In genomic region chr16:75112281-75113045, GRCh38 we compare ENCODE assay signal across 1 cellular context.
TF ChIP-seq lines count a peak whose summit lies in the region.

No MANE protein-coding gene starts in this region.

TF ChIP-seq in HepG2, 621 proteins besides CTCF, POLR2A, EP300 and RAD21 (continues in another document):
- TF ChIP-seq GABPA (IDR thresholded peaks at IDR 0.05; ENCODE audit: low read depth, low read length) = no peak
- TF ChIP-seq GABPA (CRISPR knock-in tag; IDR thresholded peaks at IDR 0.05; ENCODE audit: low read depth) = no peak
- no peak for TF ChIP-seq CHD2 (IDR thresholded peaks at IDR 0.05; ENCODE audit: low read depth, low read length)
- no peak for TF ChIP-seq ZNF350 (CRISPR knock-in tag; IDR thresholded peaks at IDR 0.05; ENCODE audit: borderline replicate concordance, low read depth)
- TF ChIP-seq, protein P1, sequence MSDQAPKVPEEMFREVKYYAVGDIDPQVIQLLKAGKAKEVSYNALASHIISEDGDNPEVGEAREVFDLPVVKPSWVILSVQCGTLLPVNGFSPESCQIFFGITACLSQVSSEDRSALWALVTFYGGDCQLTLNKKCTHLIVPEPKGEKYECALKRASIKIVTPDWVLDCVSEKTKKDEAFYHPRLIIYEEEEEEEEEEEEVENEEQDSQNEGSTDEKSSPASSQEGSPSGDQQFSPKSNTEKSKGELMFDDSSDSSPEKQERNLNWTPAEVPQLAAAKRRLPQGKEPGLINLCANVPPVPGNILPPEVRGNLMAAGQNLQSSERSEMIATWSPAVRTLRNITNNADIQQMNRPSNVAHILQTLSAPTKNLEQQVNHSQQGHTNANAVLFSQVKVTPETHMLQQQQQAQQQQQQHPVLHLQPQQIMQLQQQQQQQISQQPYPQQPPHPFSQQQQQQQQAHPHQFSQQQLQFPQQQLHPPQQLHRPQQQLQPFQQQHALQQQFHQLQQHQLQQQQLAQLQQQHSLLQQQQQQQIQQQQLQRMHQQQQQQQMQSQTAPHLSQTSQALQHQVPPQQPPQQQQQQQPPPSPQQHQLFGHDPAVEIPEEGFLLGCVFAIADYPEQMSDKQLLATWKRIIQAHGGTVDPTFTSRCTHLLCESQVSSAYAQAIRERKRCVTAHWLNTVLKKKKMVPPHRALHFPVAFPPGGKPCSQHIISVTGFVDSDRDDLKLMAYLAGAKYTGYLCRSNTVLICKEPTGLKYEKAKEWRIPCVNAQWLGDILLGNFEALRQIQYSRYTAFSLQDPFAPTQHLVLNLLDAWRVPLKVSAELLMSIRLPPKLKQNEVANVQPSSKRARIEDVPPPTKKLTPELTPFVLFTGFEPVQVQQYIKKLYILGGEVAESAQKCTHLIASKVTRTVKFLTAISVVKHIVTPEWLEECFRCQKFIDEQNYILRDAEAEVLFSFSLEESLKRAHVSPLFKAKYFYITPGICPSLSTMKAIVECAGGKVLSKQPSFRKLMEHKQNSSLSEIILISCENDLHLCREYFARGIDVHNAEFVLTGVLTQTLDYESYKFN (CRISPR knock-in tag; conservative IDR thresholded peaks at IDR 0.05) = peak; percentile 16; the same call in 1 of the 2 replicates
- TF ChIP-seq ATF3 (CRISPR knock-in tag; IDR thresholded peaks at IDR 0.05) = no peak
- 0 out of 2 replicates have a peak, but pooled peaks have one; percentile 69 for TF ChIP-seq HNRNPL (IDR thresholded peaks at IDR 0.05; ENCODE audit: low read depth, low read length)
- TF ChIP-seq, protein P2, sequence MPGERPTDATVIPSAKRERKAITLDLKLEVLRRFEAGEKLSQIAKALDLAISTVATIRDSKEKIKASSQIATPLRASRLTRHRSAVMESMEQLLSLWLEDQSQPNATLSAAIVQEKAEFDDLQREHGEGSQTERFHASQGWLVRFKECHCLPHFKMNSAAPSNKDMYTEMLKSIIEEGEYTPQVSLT (CRISPR knock-in tag; IDR thresholded peaks at IDR 0.05; ENCODE audit: borderline replicate concordance, low read depth) = no peak
- TF ChIP-seq CREB1 (IDR thresholded peaks at IDR 0.05) = no peak
- TF ChIP-seq CREB1 (CRISPR knock-in tag; IDR thresholded peaks at IDR 0.05) = no peak
- TF ChIP-seq, protein P3, sequence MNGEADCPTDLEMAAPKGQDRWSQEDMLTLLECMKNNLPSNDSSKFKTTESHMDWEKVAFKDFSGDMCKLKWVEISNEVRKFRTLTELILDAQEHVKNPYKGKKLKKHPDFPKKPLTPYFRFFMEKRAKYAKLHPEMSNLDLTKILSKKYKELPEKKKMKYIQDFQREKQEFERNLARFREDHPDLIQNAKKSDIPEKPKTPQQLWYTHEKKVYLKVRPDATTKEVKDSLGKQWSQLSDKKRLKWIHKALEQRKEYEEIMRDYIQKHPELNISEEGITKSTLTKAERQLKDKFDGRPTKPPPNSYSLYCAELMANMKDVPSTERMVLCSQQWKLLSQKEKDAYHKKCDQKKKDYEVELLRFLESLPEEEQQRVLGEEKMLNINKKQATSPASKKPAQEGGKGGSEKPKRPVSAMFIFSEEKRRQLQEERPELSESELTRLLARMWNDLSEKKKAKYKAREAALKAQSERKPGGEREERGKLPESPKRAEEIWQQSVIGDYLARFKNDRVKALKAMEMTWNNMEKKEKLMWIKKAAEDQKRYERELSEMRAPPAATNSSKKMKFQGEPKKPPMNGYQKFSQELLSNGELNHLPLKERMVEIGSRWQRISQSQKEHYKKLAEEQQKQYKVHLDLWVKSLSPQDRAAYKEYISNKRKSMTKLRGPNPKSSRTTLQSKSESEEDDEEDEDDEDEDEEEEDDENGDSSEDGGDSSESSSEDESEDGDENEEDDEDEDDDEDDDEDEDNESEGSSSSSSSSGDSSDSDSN (CRISPR knock-in tag; IDR thresholded peaks at IDR 0.05) = no peak
- no peak for TF ChIP-seq ZNF431 (CRISPR knock-in tag; IDR thresholded peaks at IDR 0.05; ENCODE audit: borderline replicate concordance, low read depth)
- TF ChIP-seq CREM (IDR thresholded peaks at IDR 0.05) = no peak
- no peak for TF ChIP-seq CREM (CRISPR knock-in tag; IDR thresholded peaks at IDR 0.05)
- TF ChIP-seq ZNF264 (CRISPR knock-in tag; IDR thresholded peaks at IDR 0.05) = no peak
- TF ChIP-seq, protein P4, sequence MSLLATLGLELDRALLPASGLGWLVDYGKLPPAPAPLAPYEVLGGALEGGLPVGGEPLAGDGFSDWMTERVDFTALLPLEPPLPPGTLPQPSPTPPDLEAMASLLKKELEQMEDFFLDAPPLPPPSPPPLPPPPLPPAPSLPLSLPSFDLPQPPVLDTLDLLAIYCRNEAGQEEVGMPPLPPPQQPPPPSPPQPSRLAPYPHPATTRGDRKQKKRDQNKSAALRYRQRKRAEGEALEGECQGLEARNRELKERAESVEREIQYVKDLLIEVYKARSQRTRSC (CRISPR knock-in tag; IDR thresholded peaks at IDR 0.05; ENCODE audit: low read depth) = no peak
- TF ChIP-seq U2AF1 (optimal IDR thresholded peaks at IDR 0.05; ENCODE audit: low read depth, low read length) = no peak
- TF ChIP-seq MAF1 (CRISPR knock-in tag; IDR thresholded peaks at IDR 0.05; ENCODE audit: borderline replicate concordance) = no peak
- no peak for TF ChIP-seq EEA1 (CRISPR knock-in tag; IDR thresholded peaks at IDR 0.05; ENCODE audit: borderline replicate concordance)
- TF ChIP-seq AKAP8 (CRISPR knock-in tag; IDR thresholded peaks at IDR 0.05) = peak; percentile 35; the same call in 1 of the 2 replicates
- no peak for TF ChIP-seq KDM3A (CRISPR knock-in tag; IDR thresholded peaks at IDR 0.05; ENCODE audit: low read depth)
- TF ChIP-seq ZNF263 (CRISPR knock-in tag; IDR thresholded peaks at IDR 0.05) = no peak
- TF ChIP-seq ZNF558 (CRISPR knock-in tag; IDR thresholded peaks at IDR 0.05; ENCODE audit: borderline replicate concordance) = no peak
- TF ChIP-seq ZNF281 (CRISPR knock-in tag; IDR thresholded peaks at IDR 0.05; ENCODE audit: borderline replicate concordance) = no peak
- TF ChIP-seq NR2F1 (CRISPR knock-in tag; IDR thresholded peaks at IDR 0.05) = no peak
- TF ChIP-seq ZNF333 (CRISPR knock-in tag; IDR thresholded peaks at IDR 0.05; ENCODE audit: borderline replicate concordance) = 0 out of 2 replicates have a peak, but pooled peaks have one; percentile 30
- TF ChIP-seq MED8 (CRISPR knock-in tag; IDR thresholded peaks at IDR 0.05; ENCODE audit: insufficient replicate concordance) = peak; percentile 62
- no peak for TF ChIP-seq FOXA3 (CRISPR knock-in tag; IDR thresholded peaks at IDR 0.05)
- no peak for TF ChIP-seq ZNF704 (CRISPR knock-in tag; IDR thresholded peaks at IDR 0.05; ENCODE audit: borderline replicate concordance)
- TF ChIP-seq, protein P5, sequence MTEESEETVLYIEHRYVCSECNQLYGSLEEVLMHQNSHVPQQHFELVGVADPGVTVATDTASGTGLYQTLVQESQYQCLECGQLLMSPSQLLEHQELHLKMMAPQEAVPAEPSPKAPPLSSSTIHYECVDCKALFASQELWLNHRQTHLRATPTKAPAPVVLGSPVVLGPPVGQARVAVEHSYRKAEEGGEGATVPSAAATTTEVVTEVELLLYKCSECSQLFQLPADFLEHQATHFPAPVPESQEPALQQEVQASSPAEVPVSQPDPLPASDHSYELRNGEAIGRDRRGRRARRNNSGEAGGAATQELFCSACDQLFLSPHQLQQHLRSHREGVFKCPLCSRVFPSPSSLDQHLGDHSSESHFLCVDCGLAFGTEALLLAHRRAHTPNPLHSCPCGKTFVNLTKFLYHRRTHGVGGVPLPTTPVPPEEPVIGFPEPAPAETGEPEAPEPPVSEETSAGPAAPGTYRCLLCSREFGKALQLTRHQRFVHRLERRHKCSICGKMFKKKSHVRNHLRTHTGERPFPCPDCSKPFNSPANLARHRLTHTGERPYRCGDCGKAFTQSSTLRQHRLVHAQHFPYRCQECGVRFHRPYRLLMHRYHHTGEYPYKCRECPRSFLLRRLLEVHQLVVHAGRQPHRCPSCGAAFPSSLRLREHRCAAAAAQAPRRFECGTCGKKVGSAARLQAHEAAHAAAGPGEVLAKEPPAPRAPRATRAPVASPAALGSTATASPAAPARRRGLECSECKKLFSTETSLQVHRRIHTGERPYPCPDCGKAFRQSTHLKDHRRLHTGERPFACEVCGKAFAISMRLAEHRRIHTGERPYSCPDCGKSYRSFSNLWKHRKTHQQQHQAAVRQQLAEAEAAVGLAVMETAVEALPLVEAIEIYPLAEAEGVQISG (CRISPR knock-in tag; IDR thresholded peaks at IDR 0.05) = 0 out of 2 replicates have a peak, but pooled peaks have one; percentile 29
- no peak for TF ChIP-seq IRF2 (CRISPR knock-in tag; IDR thresholded peaks at IDR 0.05)
- no peak for TF ChIP-seq SOX5 (CRISPR knock-in tag; IDR thresholded peaks at IDR 0.05; ENCODE audit: borderline replicate concordance)
- no peak for TF ChIP-seq RNF2 (conservative IDR thresholded peaks at IDR 0.05; ENCODE audit: low read depth)
- TF ChIP-seq PITX1 (CRISPR knock-in tag; IDR thresholded peaks at IDR 0.05) = 0 out of 2 replicates have a peak, but pooled peaks have one; percentile 28
- TF ChIP-seq HOXD1 (CRISPR knock-in tag; IDR thresholded peaks at IDR 0.05) = no peak
- TF ChIP-seq SOX13 (IDR thresholded peaks at IDR 0.05) = no peak
- no peak for TF ChIP-seq SOX13 (CRISPR knock-in tag; conservative IDR thresholded peaks at IDR 0.05 in 1 of 2, IDR thresholded peaks at IDR 0.05 in 1 of 2)
- TF ChIP-seq SCMH1 (CRISPR knock-in tag; IDR thresholded peaks at IDR 0.05; ENCODE audit: borderline replicate concordance) = no peak
- TF ChIP-seq DMAP1 (CRISPR knock-in tag; IDR thresholded peaks at IDR 0.05) = no peak
- peak; percentile 77; the same call in 1 of the 2 replicates for TF ChIP-seq ZNF326 (CRISPR knock-in tag; IDR thresholded peaks at IDR 0.05; ENCODE audit: borderline replicate concordance)
- TF ChIP-seq, protein P6, sequence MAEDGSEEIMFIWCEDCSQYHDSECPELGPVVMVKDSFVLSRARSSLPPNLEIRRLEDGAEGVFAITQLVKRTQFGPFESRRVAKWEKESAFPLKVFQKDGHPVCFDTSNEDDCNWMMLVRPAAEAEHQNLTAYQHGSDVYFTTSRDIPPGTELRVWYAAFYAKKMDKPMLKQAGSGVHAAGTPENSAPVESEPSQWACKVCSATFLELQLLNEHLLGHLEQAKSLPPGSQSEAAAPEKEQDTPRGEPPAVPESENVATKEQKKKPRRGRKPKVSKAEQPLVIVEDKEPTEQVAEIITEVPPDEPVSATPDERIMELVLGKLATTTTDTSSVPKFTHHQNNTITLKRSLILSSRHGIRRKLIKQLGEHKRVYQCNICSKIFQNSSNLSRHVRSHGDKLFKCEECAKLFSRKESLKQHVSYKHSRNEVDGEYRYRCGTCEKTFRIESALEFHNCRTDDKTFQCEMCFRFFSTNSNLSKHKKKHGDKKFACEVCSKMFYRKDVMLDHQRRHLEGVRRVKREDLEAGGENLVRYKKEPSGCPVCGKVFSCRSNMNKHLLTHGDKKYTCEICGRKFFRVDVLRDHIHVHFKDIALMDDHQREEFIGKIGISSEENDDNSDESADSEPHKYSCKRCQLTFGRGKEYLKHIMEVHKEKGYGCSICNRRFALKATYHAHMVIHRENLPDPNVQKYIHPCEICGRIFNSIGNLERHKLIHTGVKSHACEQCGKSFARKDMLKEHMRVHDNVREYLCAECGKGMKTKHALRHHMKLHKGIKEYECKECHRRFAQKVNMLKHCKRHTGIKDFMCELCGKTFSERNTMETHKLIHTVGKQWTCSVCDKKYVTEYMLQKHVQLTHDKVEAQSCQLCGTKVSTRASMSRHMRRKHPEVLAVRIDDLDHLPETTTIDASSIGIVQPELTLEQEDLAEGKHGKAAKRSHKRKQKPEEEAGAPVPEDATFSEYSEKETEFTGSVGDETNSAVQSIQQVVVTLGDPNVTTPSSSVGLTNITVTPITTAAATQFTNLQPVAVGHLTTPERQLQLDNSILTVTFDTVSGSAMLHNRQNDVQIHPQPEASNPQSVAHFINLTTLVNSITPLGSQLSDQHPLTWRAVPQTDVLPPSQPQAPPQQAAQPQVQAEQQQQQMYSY (CRISPR knock-in tag; IDR thresholded peaks at IDR 0.05) = no peak
- TF ChIP-seq BCLAF1 (IDR thresholded peaks at IDR 0.05) = no peak
